In genomic region chr12:122982963-122983788, GRCh38 we compare ENCODE assay signal across 2 cellular contexts.
A peak's percentile ranks its signal among the peaks of the same experiment; 100 is the strongest.
TF ChIP-seq lines count a peak whose summit lies in the region.

No MANE protein-coding gene starts in this region.

TF ChIP-seq in HEK293, 187 proteins besides CTCF, POLR2A, EP300 and RAD21:
- TF ChIP-seq ZNF24 (tag by site-specific recombination; IDR thresholded peaks at IDR 0.05), result no peak
- TF ChIP-seq ZNF148 (tag by site-specific recombination; IDR thresholded peaks at IDR 0.05; ENCODE audit: borderline replicate concordance), result no peak
- TF ChIP-seq ZNF600 (tag by site-specific recombination; IDR thresholded peaks at IDR 0.05), result peak; percentile 64
TF ChIP-seq in HEK293: peak in this region for 1.

TF ChIP-seq in K562, 482 proteins besides CTCF, POLR2A, EP300 and RAD21:
- TF ChIP-seq LCOR (CRISPR knock-in tag; IDR thresholded peaks at IDR 0.05) (no peak), ILK (tag; IDR thresholded peaks at IDR 0.05; ENCODE audit: borderline replicate concordance, low read depth) (no peak), POLR2G (IDR thresholded peaks at IDR 0.05; ENCODE audit: low read depth, low read length) (peak; percentile 49), RBM22 (IDR thresholded peaks at IDR 0.05; ENCODE audit: low read depth, low read length, poor library complexity, severe bottlenecking) (peak; percentile 10), ZNF274 (IDR thresholded peaks at IDR 0.05; ENCODE audit: borderline replicate concordance, low read depth, low read length) (no peak), SOX6 (IDR thresholded peaks at IDR 0.05) (no peak), CBX8 (IDR thresholded peaks at IDR 0.05; ENCODE audit: borderline replicate concordance, extremely low read depth, low read depth, low read length, poor library complexity, severe bottlenecking) (no peak), RBFOX2 (IDR thresholded peaks at IDR 0.05; ENCODE audit: low read depth, low read length) (peak; percentile 46; the same call in 1 of the 2 replicates), SUPT5H (IDR thresholded peaks at IDR 0.05) (0 out of 2 replicates have a peak, but pooled peaks have one; percentile 13), TCF7L2 (IDR thresholded peaks at IDR 0.05; ENCODE audit: low read depth, low read length) (no peak), CREB3L1 (IDR thresholded peaks at IDR 0.05; ENCODE audit: borderline replicate concordance, low read depth) (no peak), PHB2 (IDR thresholded peaks at IDR 0.05; ENCODE audit: low read depth) (no peak), ESRRB (CRISPR knock-in tag; IDR thresholded peaks at IDR 0.05; ENCODE audit: borderline replicate concordance) (no peak)
